9 cellular contexts compared by ENCODE assay signal in genomic region chr7:101768280-101768679, GRCh38.
"Had no signal": no experiment of that assay in that cellular context is flagged by ENCODE, and none has a peak within 500 bp of the region (broad histone marks: within the 10 kb centered on the region; RNA-seq: fewer than 3 reads in every experiment).

No MANE protein-coding gene starts in this region.

- H3K36me3 ChIP-seq: HAP-1 had no signal

- H3K4me3 Mint-ChIP-seq: GM23338, HFFc6 had no signal

- H3K4me2 ChIP-seq: GM23338, KMS-11 had no signal

- H3K27ac Mint-ChIP-seq: GM23338, HFFc6 had no signal

- H3K9ac ChIP-seq: KMS-11 had no signal

- ATAC-seq: GM23338, HCT116 had no signal

- H3K27ac ChIP-seq: KMS-11 had no signal

- H3K4me1 Mint-ChIP-seq: GM23338 had no signal

- DNase-seq: H7, HFFc6, IMR-90, KBM-7 had no signal

- H3K9me3 Mint-ChIP-seq: GM23338, HFFc6 had no signal

- H3K4me1 ChIP-seq: HAP-1 had no signal

- H3K4me3 ChIP-seq: GM23338, HAP-1 had no signal

- FAIRE-seq: HTR-8/SVneo had no signal

- H3K9me3 ChIP-seq: HAP-1 had no signal
